ENCODE assay signal across 13 cellular contexts in genomic region chr19:37977992-37978391, GRCh38.
DNase-seq lines count a peak whose midpoint lies in the region; ATAC-seq and TF ChIP-seq lines count a peak whose summit lies in the region.
"Had no signal": no experiment of that assay in that cellular context is flagged by ENCODE, and none has a peak within 500 bp of the region (broad histone marks: within the 10 kb centered on the region; RNA-seq: fewer than 3 reads in every experiment).

No MANE protein-coding gene starts in this region.

- H3K27ac ChIP-seq in AG04450 (ENCODE audit: low read depth, low read length), result peak overlapping the region; percentile 98
- H3K27ac ChIP-seq: gastrocnemius medialis had no signal

- H3K9me3 ChIP-seq in AG04450 (ENCODE audit: control insufficient read depth, insufficient read depth, low read length), result no peaks in the 10 kb centered on the region
- H3K9me3 ChIP-seq: gastrocnemius medialis had no signal

- no peak overlapping the region for H3K4me3 ChIP-seq in AG04450 (ENCODE audit: low read depth, low read length)
- H3K4me3 ChIP-seq: gastrocnemius medialis had no signal

- DNase-seq in AG04450 (ENCODE audit: low read depth, low spot score) (peak; percentile 90), LHCN-M2 (ENCODE audit: low read depth) (peak; percentile 36), dermis microvascular lymphatic vessel endothelial cell (ENCODE audit: low read depth in 2 of 2) (peak; percentile 90 to 91), memory B cell (ENCODE audit: low spot score in 2 of 2) (peak in 1 of 2 donors; percentile 16), DMS 273 (lab: John Stamatoyannopoulos, UW; ENCODE audit: unreplicated experiment) (no peak), Calu3 (no peak)
- DNase-seq: activated CD4-positive, alpha-beta T cell treated with anti-CD3 and anti-CD28 coated beads for 48 hours; amniotic stem cell; gastrocnemius medialis; OCI-M1 had no signal

- H3K4me3 Mint-ChIP-seq in memory B cell, result no peak overlapping the region
- H3K4me3 Mint-ChIP-seq in Calu3 (ENCODE audit: low read depth, unreplicated experiment), result no peak overlapping the region
- H3K4me3 Mint-ChIP-seq: nephron had no signal

- H3K4me1 Mint-ChIP-seq in memory B cell (peaks cover 58% of the 10 kb centered on the region), Calu3 (ENCODE audit: low read depth, unreplicated experiment) (peaks cover 27% of the 10 kb centered on the region)

- H3K27ac Mint-ChIP-seq in memory B cell (peak overlapping the region; percentile 92), Calu3 (ENCODE audit: unreplicated experiment) (no peak overlapping the region)

- intact Hi-C loops in Calu3 (cut with micrococcal nuclease; ENCODE audit: unreplicated experiment), result loop anchor here (5.0 kb wide), 1 partner anchor 71 kb away; the partner anchor contains the start of genes SIPA1L3 and WDR87

- H3K9me3 Mint-ChIP-seq in memory B cell (no peaks in the 10 kb centered on the region), Calu3 (ENCODE audit: low read depth, unreplicated experiment) (no peaks in the 10 kb centered on the region)
- H3K9me3 Mint-ChIP-seq: nephron had no signal

- TF ChIP-seq CTCF in AG04450 (IDR thresholded peaks at IDR 0.05; ENCODE audit: low read depth, low read length), result no peak
- TF ChIP-seq CTCF in Calu3 (IDR thresholded peaks at IDR 0.05; ENCODE audit: unreplicated experiment), result no peak

- H3K36me3 Mint-ChIP-seq in memory B cell (peaks cover 11% of the 10 kb centered on the region), Calu3 (ENCODE audit: insufficient read depth, unreplicated experiment) (peaks cover 13% of the 10 kb centered on the region)

- H3K27me3 ChIP-seq in AG04450 (ENCODE audit: control insufficient read depth, insufficient read depth, low read length), result no peaks in the 10 kb centered on the region
- H3K27me3 ChIP-seq: gastrocnemius medialis had no signal

- BruUV-seq in Calu3 (replicated peaks; lab: Mats Ljungman, UMichigan), result no TSS peak

- H3K27me3 Mint-ChIP-seq in memory B cell (no peaks in the 10 kb centered on the region), Calu3 (ENCODE audit: unreplicated experiment) (no peaks in the 10 kb centered on the region)

- POLR2A ChIA-PET in AG04450 (lab: Yijun Ruan, JAX), result interaction anchor here (0.5 to 1.1 kb wide), 4 partner anchors 25 to 71 kb away, joined by 3 to 7 read pairs (median 6); partner anchors contain the start of gene SIPA1L3

- ATAC-seq in memory B cell (ENCODE audit: low read depth), result peak; percentile 25
- ATAC-seq in GM21528 (IDR thresholded peaks at IDR 0.05; ENCODE audit: low FRiP score, unreplicated experiment), result no peak
- ATAC-seq in HG03342 (IDR thresholded peaks at IDR 0.05; ENCODE audit: unreplicated experiment), result no peak
- ATAC-seq: gastrocnemius medialis had no signal

- CTCF ChIA-PET in AG04450 (lab: Charles Lee) (interaction anchor here (1.3 kb wide), 1 partner anchor 46 kb away, joined by 4 read pairs; no protein-coding TSS in a partner anchor), Calu3 (lab: Charles Lee) (interaction anchor here (1.4 kb wide), 1 partner anchor 46 kb away, joined by 3 read pairs; no protein-coding TSS in a partner anchor)

Comparison
In these comparisons a context has a peak if more than half of its experiments do, and no peak if none do; other contexts are left out.
1. DNase-seq: peak in AG04450 (single experiment), LHCN-M2 (single experiment) and dermis microvascular lymphatic vessel endothelial cell (2 of 2); none in DMS 273 (single experiment) and Calu3 (single experiment).